Comparison of ENCODE assay signal across 23 cellular contexts in genomic region chr4:72111863-72112262, GRCh38.
DNase-seq lines count a peak whose midpoint lies in the region; ATAC-seq, FAIRE-seq and TF ChIP-seq lines count a peak whose summit lies in the region.
"Had no signal": no experiment of that assay in that cellular context is flagged by ENCODE, and none has a peak within 500 bp of the region (broad histone marks: within the 10 kb centered on the region; RNA-seq: fewer than 3 reads in every experiment).

No MANE protein-coding gene starts in this region.

- H3K27ac ChIP-seq in OCI-LY3 (ENCODE audit: low read length) (peak overlapping the region; percentile 93), foreskin keratinocyte (peak overlapping the region; percentile 79), smooth muscle cell (ENCODE audit: low read depth) (peak overlapping the region; percentile 62), sigmoid colon (no peak overlapping the region)
- H3K27ac ChIP-seq: BLaER1, SJCRH30 had no signal

- H3F3A ChIP-seq in smooth muscle cell (ENCODE audit: low read depth) = peaks cover 6% of the 10 kb centered on the region

- H3K27me3 Mint-ChIP-seq in Calu3 (ENCODE audit: unreplicated experiment) = no peaks in the 10 kb centered on the region
- H3K27me3 Mint-ChIP-seq: CD4-positive, CD25-positive, alpha-beta regulatory T cell had no signal

- H3K4me1 Mint-ChIP-seq in Calu3 (ENCODE audit: low read depth, unreplicated experiment) = peaks cover 20% of the 10 kb centered on the region
- H3K4me1 Mint-ChIP-seq: GM23338 had no signal

- peaks cover 26% of the 10 kb centered on the region for H3K36me3 ChIP-seq in OCI-LY3 (replicated peaks; ENCODE audit: low read depth, low read length)
- no peaks in the 10 kb centered on the region for H3K36me3 ChIP-seq in smooth muscle cell (ENCODE audit: low read depth)
- no peaks in the 10 kb centered on the region for H3K36me3 ChIP-seq in sigmoid colon
- H3K36me3 ChIP-seq: BLaER1, HAP-1, SJCRH30 had no signal

- ATAC-seq in foreskin keratinocyte (no peak), sciatic nerve (no peak)
- ATAC-seq: GM23338, Right ventricle myocardium inferior had no signal

- FAIRE-seq in H54 (lab: Jason Lieb, UNC) = no peak
- FAIRE-seq: A204.1 had no signal

- peak overlapping the region; percentile 58 for H3K4me2 ChIP-seq in OCI-LY3 (ENCODE audit: low read length)
- H3K4me2 ChIP-seq in smooth muscle cell = no peak overlapping the region
- H3K4me2 ChIP-seq: BLaER1, GM23338 had no signal

- no peak for TF ChIP-seq POLR2A in H54 (IDR thresholded peaks at IDR 0.05; ENCODE audit: low read depth, low read length)
- TF ChIP-seq POLR2A in sigmoid colon (IDR thresholded peaks at IDR 0.05) = no peak

- H3K4me3 Mint-ChIP-seq in Calu3 (ENCODE audit: low read depth, unreplicated experiment) = no peak overlapping the region
- H3K4me3 Mint-ChIP-seq: CD4-positive, CD25-positive, alpha-beta regulatory T cell; GM23338; HFFc6 had no signal

- H4K20me1 ChIP-seq in OCI-LY3 (ENCODE audit: insufficient read depth, low read length) = no peaks in the 10 kb centered on the region
- H4K20me1 ChIP-seq in smooth muscle cell (ENCODE audit: low read depth) = no peaks in the 10 kb centered on the region
- H4K20me1 ChIP-seq: BLaER1 had no signal

- CTCF ChIA-PET in Calu3 (lab: Charles Lee) = interaction anchor here (0.9 kb wide), 1 partner anchor 31 kb away, joined by 3 read pairs; no protein-coding TSS in a partner anchor

- TF ChIP-seq CTCF in Calu3 (IDR thresholded peaks at IDR 0.05; ENCODE audit: unreplicated experiment) = no peak
- TF ChIP-seq CTCF in OCI-LY3 (IDR thresholded peaks at IDR 0.05; ENCODE audit: low read depth, low read length) = no peak
- TF ChIP-seq CTCF in foreskin keratinocyte (conservative IDR thresholded peaks at IDR 0.05) = no peak
- no peak for TF ChIP-seq CTCF in smooth muscle cell (IDR thresholded peaks at IDR 0.05; ENCODE audit: borderline replicate concordance, insufficient read depth, poor library complexity, severe bottlenecking)
- TF ChIP-seq CTCF in sigmoid colon (IDR thresholded peaks at IDR 0.05) = no peak

- H3K9me3 Mint-ChIP-seq in Calu3 (ENCODE audit: low read depth, unreplicated experiment) = no peaks in the 10 kb centered on the region
- H3K9me3 Mint-ChIP-seq: GM23338 had no signal

- DNase-seq in Calu3 = no peak
- DNase-seq in foreskin keratinocyte = no peak
- no peak for DNase-seq in smooth muscle cell (lab: John Stamatoyannopoulos, UW; ENCODE audit: unreplicated experiment)
- DNase-seq in sciatic nerve (ENCODE audit: low spot score) = no peak
- DNase-seq in H54 (ENCODE audit: insufficient read length, low spot score) = no peak
- no peak for DNase-seq in sigmoid colon
- DNase-seq: DMS79 treated with DMSO at 0.1 percent for 48 hours, KG1, NCI-H1048, NCI-H1417, NCI-H1694, NCI-H2029 treated with DMSO at 0.1 percent for 48 hours, NCI-H2227 treated with DMSO at 0.1 percent for 48 hours, NCI-H526 treated with DMSO at 0.1 percent for 48 hours had no signal

- BruUV-seq in Calu3 (replicated peaks; lab: Mats Ljungman, UMichigan) = no TSS peak

- peak overlapping the region; percentile 69 for H3K9ac ChIP-seq in OCI-LY3 (ENCODE audit: low read length)
- H3K9ac ChIP-seq in smooth muscle cell (ENCODE audit: low read depth) = peak overlapping the region; percentile 37
- H3K9ac ChIP-seq: BLaER1 had no signal

- no peaks in the 10 kb centered on the region for H3K9me3 ChIP-seq in OCI-LY3 (ENCODE audit: insufficient read depth, low read length)
- H3K9me3 ChIP-seq in smooth muscle cell (replicated peaks; ENCODE audit: low read depth) = no peaks in the 10 kb centered on the region
- H3K9me3 ChIP-seq in sigmoid colon = no peaks in the 10 kb centered on the region
- H3K9me3 ChIP-seq: BLaER1, HAP-1, SJCRH30 had no signal

- H3K27me3 ChIP-seq in OCI-LY3 (ENCODE audit: low read depth, low read length) (no peaks in the 10 kb centered on the region), foreskin keratinocyte (no peaks in the 10 kb centered on the region), smooth muscle cell (ENCODE audit: low read depth) (no peaks in the 10 kb centered on the region), sigmoid colon (no peaks in the 10 kb centered on the region)
- H3K27me3 ChIP-seq: BLaER1, SJCRH30 had no signal

- H2AFZ ChIP-seq in OCI-LY3 (ENCODE audit: low read depth, low read length) = no peak overlapping the region
- no peak overlapping the region for H2AFZ ChIP-seq in smooth muscle cell (ENCODE audit: low read depth)
- H2AFZ ChIP-seq: GM23338 had no signal

- H3K4me1 ChIP-seq in OCI-LY3 (ENCODE audit: low read length) = peaks cover 83% of the 10 kb centered on the region
- peaks cover 6% of the 10 kb centered on the region for H3K4me1 ChIP-seq in foreskin keratinocyte
- H3K4me1 ChIP-seq in smooth muscle cell (ENCODE audit: low read depth) = no peaks in the 10 kb centered on the region
- H3K4me1 ChIP-seq in sigmoid colon = no peaks in the 10 kb centered on the region
- H3K4me1 ChIP-seq: BLaER1, HAP-1 had no signal

- H3K27ac Mint-ChIP-seq in Calu3 (ENCODE audit: unreplicated experiment) = peak overlapping the region; percentile 97
- H3K27ac Mint-ChIP-seq: GM23338, HFFc6 had no signal

- no peak for TF ChIP-seq EP300 in sigmoid colon (IDR thresholded peaks at IDR 0.05)

- peaks cover 7% of the 10 kb centered on the region for H3K36me3 Mint-ChIP-seq in Calu3 (ENCODE audit: insufficient read depth, unreplicated experiment)
- H3K36me3 Mint-ChIP-seq: CD4-positive, CD25-positive, alpha-beta regulatory T cell had no signal

- intact Hi-C loops in Calu3 (cut with micrococcal nuclease; ENCODE audit: unreplicated experiment) (loop anchor here (10.0 kb wide), 1 partner anchor 137 kb away; no protein-coding TSS in a partner anchor), sciatic nerve (cut with DNase I) (no loop called here), sigmoid colon (cut with DNase I) (no loop called here)

- H3K4me3 ChIP-seq in OCI-LY3 (ENCODE audit: low read length) (no peak overlapping the region), smooth muscle cell (no peak overlapping the region), sigmoid colon (no peak overlapping the region)
- H3K4me3 ChIP-seq: BLaER1, GM23338, HAP-1, SJCRH30 had no signal

- H3K79me2 ChIP-seq in OCI-LY3 (ENCODE audit: low read length) (no peaks in the 10 kb centered on the region), smooth muscle cell (ENCODE audit: low read depth) (no peaks in the 10 kb centered on the region)

Comparison
In these comparisons a context has a peak if more than half of its experiments do, and no peak if none do; other contexts are left out.
1. H3K27ac ChIP-seq: peak in OCI-LY3 (single experiment), foreskin keratinocyte (single experiment) and smooth muscle cell (single experiment); none in sigmoid colon (0 of 4).